In the genomic region with DNA sequence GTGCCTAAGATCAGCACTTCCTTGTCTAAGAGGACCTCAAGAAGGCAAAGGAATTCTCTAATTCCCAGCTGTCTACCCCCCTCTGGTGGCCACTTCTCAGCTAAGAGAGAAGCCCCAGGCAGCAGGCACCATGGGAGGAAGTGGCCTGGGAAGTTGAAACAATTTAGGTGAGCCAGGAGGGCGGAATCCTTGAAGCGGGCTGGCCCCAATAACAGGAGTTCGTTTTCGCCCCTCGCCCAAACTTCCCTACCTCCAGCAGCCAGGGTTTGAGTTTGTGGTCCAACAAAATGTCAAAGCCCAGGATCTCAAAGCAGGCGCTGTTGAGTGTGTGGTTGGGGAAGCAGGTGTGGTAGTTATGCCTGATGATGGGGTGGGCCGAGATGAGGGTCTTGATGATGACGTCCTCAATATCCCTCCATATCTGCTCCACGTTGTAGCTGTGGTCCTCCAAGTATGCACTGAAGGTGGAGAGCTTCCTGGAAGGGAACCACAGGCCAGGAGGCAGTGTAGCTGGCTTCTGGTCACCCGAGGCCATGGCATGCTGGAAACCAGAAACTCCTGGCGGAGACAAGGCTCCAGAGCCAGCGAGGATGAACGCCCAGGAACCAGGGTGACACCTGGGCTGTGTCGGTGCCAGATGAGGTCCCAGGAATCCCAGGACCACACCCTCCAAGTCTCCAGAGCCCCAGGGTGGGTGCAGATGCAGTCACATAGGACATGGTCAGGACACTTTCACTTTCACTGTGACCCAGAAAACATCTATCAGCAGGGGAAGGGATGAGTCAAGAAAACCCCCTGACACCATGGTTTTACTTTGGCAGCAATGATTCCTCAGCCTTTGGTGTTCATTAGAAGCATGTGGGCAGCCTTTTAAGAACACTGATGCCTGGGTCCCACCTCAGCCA, we compare ENCODE assay signal across 7 cellular contexts. TPM values are rescaled to one million over a fixed set of nuclear protein-coding genes. Genes with fewer than 3 reads are reported as not detected.
DNase-seq lines count a peak whose midpoint lies in the region; ATAC-seq and TF ChIP-seq lines count a peak whose summit lies in the region.

No MANE protein-coding gene starts in this region.

- intact Hi-C loops in head of caudate nucleus (cut with DNase I) = no loop called here

- no peak overlapping the region for H2BK12ac ChIP-seq in trophoblast cell (ENCODE audit: low read length)

- DNase-seq in DND-41 = peak; percentile 24
- DNase-seq in H7 = peak; percentile 85
- DNase-seq in NCI-H526 treated with DMSO at 0.1 percent for 48 hours (lab: John Stamatoyannopoulos, UW) = peak; percentile 29
- DNase-seq in activated naive CD4-positive, alpha-beta T cell treated with anti-CD3 and anti-CD28 coated beads, Interleukin-2, amount 50 U/mL, for 16 hours = peak; percentile 16
- DNase-seq in head of caudate nucleus = peak in 39 of 42 donors; percentile 17 to 80 (median 54)
- peak; percentile 80 to 94 for DNase-seq in trophoblast cell
- DNase-seq in effector memory CD4-positive, alpha-beta T cell = no peak

- H3K4me2 ChIP-seq in DND-41 (ENCODE audit: insufficient read depth, low read length) (no peak overlapping the region), trophoblast cell (ENCODE audit: low read length) (no peak overlapping the region)

- H3K79me1 ChIP-seq in trophoblast cell (ENCODE audit: low read length) = no peaks in the 10 kb centered on the region

- H3K36me3 ChIP-seq in DND-41 (ENCODE audit: insufficient read depth, low read length) = no peaks in the 10 kb centered on the region
- no peaks in the 10 kb centered on the region for H3K36me3 ChIP-seq in H7 (replicated peaks; ENCODE audit: control insufficient read depth, insufficient read depth, low read length)
- H3K36me3 ChIP-seq in trophoblast cell (ENCODE audit: control insufficient read depth in 1 of 2, insufficient read depth in 2 of 2, low read length in 2 of 2) = no peaks in the 10 kb centered on the region
- H3K36me3 ChIP-seq in effector memory CD4-positive, alpha-beta T cell (ENCODE audit: control insufficient read depth, insufficient read depth, low read length) = no peaks in the 10 kb centered on the region

- WGBS in trophoblast cell (ENCODE audit: extremely low coverage, insufficient coverage, insufficient read length) = no CpG with 5 or more reads among the region's 14 CpGs

- H3K4me1 ChIP-seq in DND-41 (ENCODE audit: insufficient read depth, low read length) (no peaks in the 10 kb centered on the region), trophoblast cell (ENCODE audit: control insufficient read depth in 1 of 2, insufficient read depth in 2 of 2, low read length in 2 of 2) (no peaks in the 10 kb centered on the region)
- no peaks in the 10 kb centered on the region for H3K4me1 ChIP-seq in effector memory CD4-positive, alpha-beta T cell (ENCODE audit: control insufficient read depth, insufficient read depth, low read length, poor library complexity, severe bottlenecking)

- H2AFZ ChIP-seq in DND-41 (ENCODE audit: low read depth, low read length) (no peak overlapping the region), trophoblast cell (ENCODE audit: insufficient read depth, low read length, poor library complexity) (no peak overlapping the region)

- H4K12ac ChIP-seq in trophoblast cell (ENCODE audit: low read depth, low read length) = no peak overlapping the region

- H3K9ac ChIP-seq in DND-41 (ENCODE audit: low read depth, low read length) (no peak overlapping the region), trophoblast cell (ENCODE audit: low read length) (no peak overlapping the region)

- H3K23ac ChIP-seq in trophoblast cell (ENCODE audit: low read length) = no peak overlapping the region

- H2BK5ac ChIP-seq in trophoblast cell (ENCODE audit: low read depth, low read length, poor library complexity) = no peak overlapping the region

- no peak overlapping the region for H3K27ac ChIP-seq in DND-41 (ENCODE audit: low read length)
- no peak overlapping the region for H3K27ac ChIP-seq in trophoblast cell (ENCODE audit: low read depth, low read length)
- H3K27ac ChIP-seq in effector memory CD4-positive, alpha-beta T cell (ENCODE audit: insufficient read depth, low read length, poor library complexity, severe bottlenecking) = no peak overlapping the region

- no peak overlapping the region for H3K4ac ChIP-seq in trophoblast cell (ENCODE audit: low read depth, low read length)

- no peak overlapping the region for H3K18ac ChIP-seq in trophoblast cell (ENCODE audit: low read length)

- no peaks in the 10 kb centered on the region for H4K20me1 ChIP-seq in DND-41 (ENCODE audit: insufficient read depth, low read length)

- H3K14ac ChIP-seq in trophoblast cell (ENCODE audit: low read length) = no peak overlapping the region

- H2BK120ac ChIP-seq in trophoblast cell (ENCODE audit: insufficient read depth, low read length, poor library complexity) = no peak overlapping the region

- no peak overlapping the region for H4K8ac ChIP-seq in trophoblast cell (ENCODE audit: low read depth, low read length)

- no peak overlapping the region for H4K91ac ChIP-seq in trophoblast cell (ENCODE audit: low read depth, low read length)

- no peak overlapping the region for H3K4me3 ChIP-seq in DND-41 (ENCODE audit: low read depth in 1 of 2, low read length in 2 of 2)
- no peak overlapping the region for H3K4me3 ChIP-seq in H7 (ENCODE audit: insufficient read depth, low read depth, low read length)
- H3K4me3 ChIP-seq in trophoblast cell (ENCODE audit: low read depth, low read length) = no peak overlapping the region
- H3K4me3 ChIP-seq in effector memory CD4-positive, alpha-beta T cell (ENCODE audit: insufficient read depth, low read depth, low read length, poor library complexity, severe bottlenecking) = no peak overlapping the region

- peaks cover 16% of the 10 kb centered on the region for H3K27me3 ChIP-seq in DND-41 (ENCODE audit: insufficient read depth, low read length, poor library complexity)
- H3K27me3 ChIP-seq in H7 (ENCODE audit: control insufficient read depth, insufficient read depth, low read length) = peaks cover 3% of the 10 kb centered on the region
- no peaks in the 10 kb centered on the region for H3K27me3 ChIP-seq in trophoblast cell (ENCODE audit: insufficient read depth, low read length)
- H3K27me3 ChIP-seq in effector memory CD4-positive, alpha-beta T cell (replicated peaks; ENCODE audit: control insufficient read depth, insufficient read depth, low read length, poor library complexity, severe bottlenecking) = peaks cover 3% of the 10 kb centered on the region

- ATAC-seq in DND-41 (ENCODE audit: insufficient read depth, low read depth) = no peak

- peak; percentile 66 for TF ChIP-seq CTCF in DND-41 (IDR thresholded peaks at IDR 0.05; ENCODE audit: borderline replicate concordance, extremely low read depth, low read length, poor library complexity, severe bottlenecking)

- H3K79me2 ChIP-seq in DND-41 (ENCODE audit: insufficient read depth, low read length) (no peaks in the 10 kb centered on the region), trophoblast cell (ENCODE audit: control insufficient read depth, insufficient read depth, low read length, poor library complexity) (no peaks in the 10 kb centered on the region)

- H3K9me3 ChIP-seq in DND-41 (ENCODE audit: insufficient read depth, low read length, severe bottlenecking) (no peaks in the 10 kb centered on the region), trophoblast cell (ENCODE audit: insufficient read depth, low read depth, low read length) (no peaks in the 10 kb centered on the region)
- no peaks in the 10 kb centered on the region for H3K9me3 ChIP-seq in effector memory CD4-positive, alpha-beta T cell (ENCODE audit: control insufficient read depth, low read length)

- no peak overlapping the region for H2AK5ac ChIP-seq in trophoblast cell (ENCODE audit: low read length)

RNA-seq across cellular contexts. Expression of gene TTLL6, which starts 25.6 kb away (rescaled TPM):
- total RNA-seq in H7 (2014; rRNA removed; shearing (Covaris generic)) = 2.1 and 2.6 TPM in 2 replicates
- polyA plus RNA-seq in trophoblast cell (2013) = not detected in 2 replicates

RNA-seq across cellular contexts. Expression of gene CALCOCO2, which starts 39.5 kb away (rescaled TPM):
- 19.4 and 23.1 TPM in 2 replicates for total RNA-seq in H7 (2014; rRNA removed; shearing (Covaris generic))
- 49.5 and 49.9 TPM in 2 replicates for polyA plus RNA-seq in trophoblast cell (2013)

Comparison
In these comparisons a context has a peak if more than half of its experiments do, and no peak if none do; other contexts are left out.
1. DNase-seq: peak in DND-41 (single experiment), H7 (single experiment), NCI-H526 treated with DMSO at 0.1 percent for 48 hours (single experiment), activated naive CD4-positive, alpha-beta T cell treated with anti-CD3 and anti-CD28 coated beads, Interleukin-2, amount 50 U/mL, for 16 hours (single experiment), head of caudate nucleus (39 of 42) and trophoblast cell (2 of 2); none in effector memory CD4-positive, alpha-beta T cell (0 of 3).